8 cellular contexts compared by ENCODE assay signal in genomic region chr9:137578518-137579258, GRCh38. TPM values are rescaled to one million over a fixed set of nuclear protein-coding genes. Genes with fewer than 3 reads are reported as not detected.
A peak's percentile ranks its signal among the peaks of the same experiment; 100 is the strongest.
DNase-seq lines count a peak whose midpoint lies in the region; ATAC-seq and TF ChIP-seq lines count a peak whose summit lies in the region.

Gene DPH7 (minus strand): TSS chr9:137578925. CDS start chr9:137578777, 148 bp downstream.

- intact Hi-C loops in Calu3 (cut with micrococcal nuclease; ENCODE audit: unreplicated experiment), result no loop called here

- H3K27ac Mint-ChIP-seq in Calu3 (ENCODE audit: unreplicated experiment) (peak within 1 kb of the TSS; percentile 52), endothelial cell (ENCODE audit: unreplicated experiment) (no peak within 1 kb of the TSS)

- no peaks in the 10 kb centered on the region for H3K9me3 Mint-ChIP-seq in Calu3 (ENCODE audit: low read depth, unreplicated experiment)
- H3K9me3 Mint-ChIP-seq in endothelial cell (ENCODE audit: unreplicated experiment), result no peaks in the 10 kb centered on the region

- H3K36me3 Mint-ChIP-seq in Calu3 (ENCODE audit: insufficient read depth, unreplicated experiment) (peaks cover 43% of the 10 kb centered on the region), endothelial cell (ENCODE audit: low read depth, unreplicated experiment) (peaks cover 18% of the 10 kb centered on the region)

- CTCF ChIA-PET in Calu3 (lab: Charles Lee), result interaction anchor here (0.6 to 1.2 kb wide), 3 partner anchors 12 to 390 kb away, joined by 3 to 8 read pairs (median 4); no protein-coding TSS in a partner anchor

- peaks cover 7% of the 10 kb centered on the region for H3K4me1 Mint-ChIP-seq in Calu3 (ENCODE audit: low read depth, unreplicated experiment)
- peaks cover 16% of the 10 kb centered on the region for H3K4me1 Mint-ChIP-seq in endothelial cell (ENCODE audit: unreplicated experiment)

- ATAC-seq in GM21367 (IDR thresholded peaks at IDR 0.05; ENCODE audit: unreplicated experiment), result peak; percentile 76

- no TSS peak for BruUV-seq in Calu3 (replicated peaks; lab: Mats Ljungman, UMichigan)

- DNase-seq in Calu3, result peak; percentile 97
- peak in 73 of 76 experiments; percentile 38 to 96 (median 87) for DNase-seq in HUDEP-2 (lab: John Stamatoyannopoulos, UW; ENCODE audit: unreplicated experiment in 76 of 76)
- DNase-seq in NOMO-1 treated with dmso at 0.1 percent for 144 hours (lab: John Stamatoyannopoulos, UW; ENCODE audit: unreplicated experiment), result peak; percentile 89
- peak; percentile 89 for DNase-seq in activated CD8-positive, alpha-beta memory T cell treated with anti-CD3 and anti-CD28 coated beads, Interleukin-2, amount 50 U/mL, for 24 hours (ENCODE audit: extremely low read depth)
- DNase-seq in endothelial cell (ENCODE audit: low spot score), result peak; percentile 98
- DNase-seq in midbrain (lab: John Stamatoyannopoulos, UW), result peak; percentile 97
- peak; percentile 89 to 93 for DNase-seq in stimulated activated CD8-positive, alpha-beta memory T cell treated with anti-CD3 and anti-CD28 coated beads, Interleukin-2, amount 100 ng/mL, for 1 hour (ENCODE audit: low read depth in 2 of 2)

- peak; percentile 70 for TF ChIP-seq CTCF in Calu3 (IDR thresholded peaks at IDR 0.05; ENCODE audit: unreplicated experiment)
- peak; percentile 93 for TF ChIP-seq CTCF in endothelial cell (IDR thresholded peaks at IDR 0.05; ENCODE audit: unreplicated experiment)

- peak within 1 kb of the TSS; percentile 71 for H3K4me3 Mint-ChIP-seq in Calu3 (ENCODE audit: low read depth, unreplicated experiment)
- H3K4me3 Mint-ChIP-seq in endothelial cell (ENCODE audit: unreplicated experiment), result peak within 1 kb of the TSS; percentile 92

- H3K27me3 Mint-ChIP-seq in Calu3 (ENCODE audit: unreplicated experiment) (no peaks in the 10 kb centered on the region), endothelial cell (ENCODE audit: unreplicated experiment) (peaks cover 8% of the 10 kb centered on the region)

RNA-seq across cellular contexts. Expression of gene DPH7, which starts in this region (rescaled TPM):
- total RNA-seq in Calu3 (2022), result 29.7 and 30.2 TPM in 2 replicates
- 32.2 TPM for total RNA-seq in endothelial cell (ENCODE audit: unreplicated experiment)

Comparison
In these comparisons a context has a peak if more than half of its experiments do, and no peak if none do; other contexts are left out.
1. Peak in every context shown above with its lines: DNase-seq and ATAC-seq.